2 cellular contexts compared by ENCODE assay signal in the genomic region with DNA sequence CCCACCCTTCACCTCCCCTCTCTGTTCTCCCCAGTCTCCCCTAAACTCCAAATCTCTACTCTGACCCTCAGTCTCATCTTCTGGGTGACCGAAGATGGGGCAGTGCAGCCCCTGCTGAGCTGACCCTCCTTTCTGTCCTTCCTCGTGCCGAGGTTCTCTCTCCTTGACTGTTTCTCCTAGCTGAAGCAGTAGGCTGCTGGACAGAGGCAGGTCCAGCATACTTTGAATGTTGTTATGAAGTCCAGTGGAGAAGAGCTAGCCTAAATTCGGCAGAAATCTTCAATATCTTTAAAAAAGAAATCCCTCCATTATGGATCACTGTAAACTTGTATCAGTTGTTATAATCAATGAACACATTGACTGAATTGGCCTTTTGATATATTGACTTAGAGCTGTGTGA.
A peak's percentile ranks its signal among the peaks of the same experiment; 100 is the strongest.
TF ChIP-seq lines count a peak whose summit lies in the region.

No MANE protein-coding gene starts in this region.

TF ChIP-seq in HEK293, 187 proteins besides CTCF, POLR2A, EP300 and RAD21 (continued from another document):
- TF ChIP-seq, protein P1, sequence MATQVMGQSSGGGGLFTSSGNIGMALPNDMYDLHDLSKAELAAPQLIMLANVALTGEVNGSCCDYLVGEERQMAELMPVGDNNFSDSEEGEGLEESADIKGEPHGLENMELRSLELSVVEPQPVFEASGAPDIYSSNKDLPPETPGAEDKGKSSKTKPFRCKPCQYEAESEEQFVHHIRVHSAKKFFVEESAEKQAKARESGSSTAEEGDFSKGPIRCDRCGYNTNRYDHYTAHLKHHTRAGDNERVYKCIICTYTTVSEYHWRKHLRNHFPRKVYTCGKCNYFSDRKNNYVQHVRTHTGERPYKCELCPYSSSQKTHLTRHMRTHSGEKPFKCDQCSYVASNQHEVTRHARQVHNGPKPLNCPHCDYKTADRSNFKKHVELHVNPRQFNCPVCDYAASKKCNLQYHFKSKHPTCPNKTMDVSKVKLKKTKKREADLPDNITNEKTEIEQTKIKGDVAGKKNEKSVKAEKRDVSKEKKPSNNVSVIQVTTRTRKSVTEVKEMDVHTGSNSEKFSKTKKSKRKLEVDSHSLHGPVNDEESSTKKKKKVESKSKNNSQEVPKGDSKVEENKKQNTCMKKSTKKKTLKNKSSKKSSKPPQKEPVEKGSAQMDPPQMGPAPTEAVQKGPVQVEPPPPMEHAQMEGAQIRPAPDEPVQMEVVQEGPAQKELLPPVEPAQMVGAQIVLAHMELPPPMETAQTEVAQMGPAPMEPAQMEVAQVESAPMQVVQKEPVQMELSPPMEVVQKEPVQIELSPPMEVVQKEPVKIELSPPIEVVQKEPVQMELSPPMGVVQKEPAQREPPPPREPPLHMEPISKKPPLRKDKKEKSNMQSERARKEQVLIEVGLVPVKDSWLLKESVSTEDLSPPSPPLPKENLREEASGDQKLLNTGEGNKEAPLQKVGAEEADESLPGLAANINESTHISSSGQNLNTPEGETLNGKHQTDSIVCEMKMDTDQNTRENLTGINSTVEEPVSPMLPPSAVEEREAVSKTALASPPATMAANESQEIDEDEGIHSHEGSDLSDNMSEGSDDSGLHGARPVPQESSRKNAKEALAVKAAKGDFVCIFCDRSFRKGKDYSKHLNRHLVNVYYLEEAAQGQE (tag by site-specific recombination; IDR thresholded peaks at IDR 0.05) = peak; percentile 47; the same call in 1 of the 2 replicates
- TF ChIP-seq, protein P2, sequence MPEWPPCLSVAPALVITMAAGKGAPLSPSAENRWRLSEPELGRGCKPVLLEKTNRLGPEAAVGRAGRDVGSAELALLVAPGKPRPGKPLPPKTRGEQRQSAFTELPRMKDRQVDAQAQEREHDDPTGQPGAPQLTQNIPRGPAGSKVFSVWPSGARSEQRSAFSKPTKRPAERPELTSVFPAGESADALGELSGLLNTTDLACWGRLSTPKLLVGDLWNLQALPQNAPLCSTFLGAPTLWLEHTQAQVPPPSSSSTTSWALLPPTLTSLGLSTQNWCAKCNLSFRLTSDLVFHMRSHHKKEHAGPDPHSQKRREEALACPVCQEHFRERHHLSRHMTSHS (tag by site-specific recombination; IDR thresholded peaks at IDR 0.05) = no peak
- TF ChIP-seq ZNF626 (tag by site-specific recombination; IDR thresholded peaks at IDR 0.05) = no peak
- TF ChIP-seq, protein P3, sequence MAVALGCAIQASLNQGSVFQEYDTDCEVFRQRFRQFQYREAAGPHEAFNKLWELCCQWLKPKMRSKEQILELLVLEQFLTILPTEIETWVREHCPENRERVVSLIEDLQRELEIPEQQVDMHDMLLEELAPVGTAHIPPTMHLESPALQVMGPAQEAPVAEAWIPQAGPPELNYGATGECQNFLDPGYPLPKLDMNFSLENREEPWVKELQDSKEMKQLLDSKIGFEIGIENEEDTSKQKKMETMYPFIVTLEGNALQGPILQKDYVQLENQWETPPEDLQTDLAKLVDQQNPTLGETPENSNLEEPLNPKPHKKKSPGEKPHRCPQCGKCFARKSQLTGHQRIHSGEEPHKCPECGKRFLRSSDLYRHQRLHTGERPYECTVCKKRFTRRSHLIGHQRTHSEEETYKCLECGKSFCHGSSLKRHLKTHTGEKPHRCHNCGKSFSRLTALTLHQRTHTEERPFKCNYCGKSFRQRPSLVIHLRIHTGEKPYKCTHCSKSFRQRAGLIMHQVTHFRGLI (tag by site-specific recombination; IDR thresholded peaks at IDR 0.05) = no peak
TF ChIP-seq in HEK293: peak in this region for 1.

TF ChIP-seq in PFSK-1, 5 proteins besides CTCF, POLR2A, EP300 and RAD21 (continued from another document):
- TF ChIP-seq, protein P1 (IDR thresholded peaks at IDR 0.05; ENCODE audit: insufficient read depth in 1 of 2, low read depth in 2 of 2, low read length in 2 of 2) = peak; percentile 39 to 67; a peak in 2 of 4 replicates
